ENCODE assay signal across 1 cellular context in genomic region chr6:30654798-30655742, GRCh38.
TF ChIP-seq lines count a peak whose summit lies in the region.

No MANE protein-coding gene starts in this region.

TF ChIP-seq in HepG2, 621 proteins besides CTCF, POLR2A, EP300 and RAD21 (continued from another document and continues in another):
- TF ChIP-seq KIAA2018 (CRISPR knock-in tag; IDR thresholded peaks at IDR 0.05; ENCODE audit: borderline replicate concordance): no peak
- TF ChIP-seq GTF3A (CRISPR knock-in tag; conservative IDR thresholded peaks at IDR 0.05): no peak
- TF ChIP-seq HOXD1 (CRISPR knock-in tag; IDR thresholded peaks at IDR 0.05): peak; percentile 51; the same call in 1 of the 2 replicates
- TF ChIP-seq ZNF891 (CRISPR knock-in tag; IDR thresholded peaks at IDR 0.05): no peak
- peak; percentile 97 for TF ChIP-seq TARDBP (CRISPR knock-in tag; IDR thresholded peaks at IDR 0.05)
- TF ChIP-seq XRCC5 (optimal IDR thresholded peaks at IDR 0.05; ENCODE audit: low read length): peak; percentile 31
- TF ChIP-seq, protein P1, sequence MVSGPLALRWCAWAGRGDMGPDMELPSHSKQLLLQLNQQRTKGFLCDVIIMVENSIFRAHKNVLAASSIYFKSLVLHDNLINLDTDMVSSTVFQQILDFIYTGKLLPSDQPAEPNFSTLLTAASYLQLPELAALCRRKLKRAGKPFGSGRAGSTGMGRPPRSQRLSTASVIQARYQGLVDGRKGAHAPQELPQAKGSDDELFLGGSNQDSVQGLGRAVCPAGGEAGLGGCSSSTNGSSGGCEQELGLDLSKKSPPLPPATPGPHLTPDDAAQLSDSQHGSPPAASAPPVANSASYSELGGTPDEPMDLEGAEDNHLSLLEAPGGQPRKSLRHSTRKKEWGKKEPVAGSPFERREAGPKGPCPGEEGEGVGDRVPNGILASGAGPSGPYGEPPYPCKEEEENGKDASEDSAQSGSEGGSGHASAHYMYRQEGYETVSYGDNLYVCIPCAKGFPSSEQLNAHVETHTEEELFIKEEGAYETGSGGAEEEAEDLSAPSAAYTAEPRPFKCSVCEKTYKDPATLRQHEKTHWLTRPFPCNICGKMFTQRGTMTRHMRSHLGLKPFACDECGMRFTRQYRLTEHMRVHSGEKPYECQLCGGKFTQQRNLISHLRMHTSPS (CRISPR knock-in tag; IDR thresholded peaks at IDR 0.05; ENCODE audit: low read depth): peak; percentile 88
- peak; percentile 81 for TF ChIP-seq ZNF784 (CRISPR knock-in tag; IDR thresholded peaks at IDR 0.05; ENCODE audit: borderline replicate concordance)
- TF ChIP-seq, protein P2, sequence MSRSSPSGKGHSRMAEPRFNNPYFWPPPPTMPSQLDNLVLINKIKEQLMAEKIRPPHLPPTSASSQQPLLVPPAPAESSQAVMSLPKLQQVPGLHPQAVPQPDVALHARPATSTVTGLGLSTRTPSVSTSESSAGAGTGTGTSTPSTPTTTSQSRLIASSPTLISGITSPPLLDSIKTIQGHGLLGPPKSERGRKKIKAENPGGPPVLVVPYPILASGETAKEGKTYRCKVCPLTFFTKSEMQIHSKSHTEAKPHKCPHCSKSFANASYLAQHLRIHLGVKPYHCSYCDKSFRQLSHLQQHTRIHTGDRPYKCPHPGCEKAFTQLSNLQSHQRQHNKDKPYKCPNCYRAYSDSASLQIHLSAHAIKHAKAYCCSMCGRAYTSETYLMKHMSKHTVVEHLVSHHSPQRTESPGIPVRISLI (CRISPR knock-in tag; IDR thresholded peaks at IDR 0.05; ENCODE audit: borderline replicate concordance): peak; percentile 76
- no peak for TF ChIP-seq CENPX (CRISPR knock-in tag; IDR thresholded peaks at IDR 0.05)
- no peak; the same call in 1 of the 2 replicates for TF ChIP-seq ZNF17 (CRISPR knock-in tag; IDR thresholded peaks at IDR 0.05)
- no peak for TF ChIP-seq ADNP (CRISPR knock-in tag; IDR thresholded peaks at IDR 0.05)
- TF ChIP-seq RXRB (CRISPR knock-in tag; IDR thresholded peaks at IDR 0.05; ENCODE audit: borderline replicate concordance): peak; percentile 93
- peak; percentile 99 for TF ChIP-seq ESRRA (CRISPR knock-in tag; IDR thresholded peaks at IDR 0.05; ENCODE audit: low read depth)
- TF ChIP-seq, protein P3, sequence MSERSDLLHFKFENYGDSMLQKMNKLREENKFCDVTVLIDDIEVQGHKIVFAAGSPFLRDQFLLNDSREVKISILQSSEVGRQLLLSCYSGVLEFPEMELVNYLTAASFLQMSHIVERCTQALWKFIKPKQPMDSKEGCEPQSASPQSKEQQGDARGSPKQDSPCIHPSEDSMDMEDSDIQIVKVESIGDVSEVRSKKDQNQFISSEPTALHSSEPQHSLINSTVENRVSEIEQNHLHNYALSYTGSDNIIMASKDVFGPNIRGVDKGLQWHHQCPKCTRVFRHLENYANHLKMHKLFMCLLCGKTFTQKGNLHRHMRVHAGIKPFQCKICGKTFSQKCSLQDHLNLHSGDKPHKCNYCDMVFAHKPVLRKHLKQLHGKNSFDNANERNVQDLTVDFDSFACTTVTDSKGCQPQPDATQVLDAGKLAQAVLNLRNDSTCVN (CRISPR knock-in tag; IDR thresholded peaks at IDR 0.05; ENCODE audit: borderline replicate concordance): peak; percentile 66; the same call in 1 of the 2 replicates
- TF ChIP-seq BRF2 (CRISPR knock-in tag; IDR thresholded peaks at IDR 0.05): peak; percentile 92; the same call in 1 of the 2 replicates
- TF ChIP-seq USF2 (IDR thresholded peaks at IDR 0.05; ENCODE audit: low read depth, low read length): no peak
- TF ChIP-seq USF2 (CRISPR knock-in tag; IDR thresholded peaks at IDR 0.05; ENCODE audit: borderline replicate concordance): no peak
- TF ChIP-seq UBTF (CRISPR knock-in tag; IDR thresholded peaks at IDR 0.05): peak; percentile 54
- no peak for TF ChIP-seq ZNF234 (CRISPR knock-in tag; conservative IDR thresholded peaks at IDR 0.05)
- no peak for TF ChIP-seq NFE2 (CRISPR knock-in tag; IDR thresholded peaks at IDR 0.05)
- peak; percentile 91 for TF ChIP-seq KAT8 (CRISPR knock-in tag; IDR thresholded peaks at IDR 0.05)
- TF ChIP-seq CREBL2 (CRISPR knock-in tag; IDR thresholded peaks at IDR 0.05; ENCODE audit: borderline replicate concordance): no peak
- TF ChIP-seq TCF7 (IDR thresholded peaks at IDR 0.05; ENCODE audit: low read depth): peak; percentile 68; the same call in 1 of the 2 replicates
- TF ChIP-seq ZNF441 (CRISPR knock-in tag; IDR thresholded peaks at IDR 0.05; ENCODE audit: borderline replicate concordance): peak; percentile 86; the same call in 1 of the 2 replicates
- peak; percentile 83 for TF ChIP-seq ZMYM4 (CRISPR knock-in tag; IDR thresholded peaks at IDR 0.05)
- TF ChIP-seq, protein P4, sequence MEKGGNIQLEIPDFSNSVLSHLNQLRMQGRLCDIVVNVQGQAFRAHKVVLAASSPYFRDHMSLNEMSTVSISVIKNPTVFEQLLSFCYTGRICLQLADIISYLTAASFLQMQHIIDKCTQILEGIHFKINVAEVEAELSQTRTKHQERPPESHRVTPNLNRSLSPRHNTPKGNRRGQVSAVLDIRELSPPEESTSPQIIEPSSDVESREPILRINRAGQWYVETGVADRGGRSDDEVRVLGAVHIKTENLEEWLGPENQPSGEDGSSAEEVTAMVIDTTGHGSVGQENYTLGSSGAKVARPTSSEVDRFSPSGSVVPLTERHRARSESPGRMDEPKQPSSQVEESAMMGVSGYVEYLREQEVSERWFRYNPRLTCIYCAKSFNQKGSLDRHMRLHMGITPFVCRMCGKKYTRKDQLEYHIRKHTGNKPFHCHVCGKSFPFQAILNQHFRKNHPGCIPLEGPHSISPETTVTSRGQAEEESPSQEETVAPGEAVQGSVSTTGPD (CRISPR knock-in tag; IDR thresholded peaks at IDR 0.05): no peak
- TF ChIP-seq ZNF766 (CRISPR knock-in tag; IDR thresholded peaks at IDR 0.05; ENCODE audit: borderline replicate concordance): no peak
- peak; percentile 45; the same call in 1 of the 2 replicates for TF ChIP-seq CREB1 (IDR thresholded peaks at IDR 0.05)
- TF ChIP-seq CREB1 (CRISPR knock-in tag; IDR thresholded peaks at IDR 0.05): peak; percentile 56
- no peak for TF ChIP-seq RFX3 (CRISPR knock-in tag; IDR thresholded peaks at IDR 0.05)
- TF ChIP-seq ZNF335 (CRISPR knock-in tag; IDR thresholded peaks at IDR 0.05): peak; percentile 40; the same call in 1 of the 2 replicates
- TF ChIP-seq ZNF124 (CRISPR knock-in tag; IDR thresholded peaks at IDR 0.05): peak; percentile 60; the same call in 1 of the 2 replicates
- TF ChIP-seq CBFB (CRISPR knock-in tag; IDR thresholded peaks at IDR 0.05): 0 out of 2 replicates have a peak, but pooled peaks have one; percentile 36
- no peak for TF ChIP-seq SMAD9 (CRISPR knock-in tag; IDR thresholded peaks at IDR 0.05)
- TF ChIP-seq PHF8 (CRISPR knock-in tag; IDR thresholded peaks at IDR 0.05): peak; percentile 46
- TF ChIP-seq ZNF446 (CRISPR knock-in tag; IDR thresholded peaks at IDR 0.05): no peak
- peak; percentile 50 for TF ChIP-seq SP2 (CRISPR knock-in tag; IDR thresholded peaks at IDR 0.05)
- TF ChIP-seq SP140L (CRISPR knock-in tag; IDR thresholded peaks at IDR 0.05; ENCODE audit: borderline replicate concordance): no peak
- TF ChIP-seq ZNF33B (CRISPR knock-in tag; IDR thresholded peaks at IDR 0.05): 0 out of 2 replicates have a peak, but pooled peaks have one; percentile 25
- TF ChIP-seq NCOA1 (CRISPR knock-in tag; IDR thresholded peaks at IDR 0.05): no peak
